1 cellular context compared by ENCODE assay signal in the genomic region with DNA sequence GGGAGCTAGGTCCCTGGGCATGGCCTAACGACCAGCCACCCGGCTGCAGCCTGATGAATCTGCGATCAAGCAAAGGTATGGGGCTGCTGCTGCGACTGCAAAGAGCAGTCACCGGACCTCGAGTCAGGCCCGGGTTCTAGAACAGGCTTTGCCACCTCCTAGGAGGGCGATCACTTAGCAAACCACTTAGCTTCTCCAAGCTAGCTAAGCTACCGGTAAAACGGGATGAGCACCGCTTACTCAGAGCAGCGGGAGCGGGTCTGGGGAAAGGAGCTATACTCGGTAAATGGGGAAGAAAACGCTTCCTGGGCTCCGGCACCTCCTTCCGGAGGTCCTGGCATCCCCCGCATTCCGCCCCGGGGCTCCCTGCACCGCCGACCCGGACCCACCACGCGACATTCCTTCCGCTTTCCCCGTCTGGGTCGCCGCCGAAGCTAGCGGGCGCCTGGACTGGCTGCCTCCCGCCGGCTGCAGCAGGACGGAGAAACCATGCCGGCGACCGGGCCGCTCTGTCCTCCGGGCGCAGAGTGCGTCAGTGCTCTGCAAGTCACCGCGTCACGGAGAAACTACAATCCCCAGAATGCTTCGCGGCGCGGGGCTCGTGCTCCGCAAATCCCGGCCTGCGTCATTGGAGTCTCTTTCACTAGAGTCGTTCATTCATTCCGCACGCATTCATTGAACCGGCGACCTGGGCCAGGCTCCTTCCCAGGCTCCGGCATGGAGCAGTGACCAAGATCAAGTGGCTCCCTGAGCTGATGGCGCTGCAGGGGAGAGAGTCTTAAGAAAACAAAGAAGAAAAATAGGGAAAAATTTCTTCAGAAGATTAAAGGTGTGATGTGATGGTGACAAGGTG.
TF ChIP-seq lines count a peak whose summit lies in the region.

A gene (minus strand): TSS at position 531 of the 853 bp plus-strand sequence. CDS start 3,779 bp downstream, outside the sequence.

TF ChIP-seq in GM23338, 12 proteins besides CTCF, POLR2A, EP300 and RAD21 (continued from another document):
- TF ChIP-seq, protein P1, sequence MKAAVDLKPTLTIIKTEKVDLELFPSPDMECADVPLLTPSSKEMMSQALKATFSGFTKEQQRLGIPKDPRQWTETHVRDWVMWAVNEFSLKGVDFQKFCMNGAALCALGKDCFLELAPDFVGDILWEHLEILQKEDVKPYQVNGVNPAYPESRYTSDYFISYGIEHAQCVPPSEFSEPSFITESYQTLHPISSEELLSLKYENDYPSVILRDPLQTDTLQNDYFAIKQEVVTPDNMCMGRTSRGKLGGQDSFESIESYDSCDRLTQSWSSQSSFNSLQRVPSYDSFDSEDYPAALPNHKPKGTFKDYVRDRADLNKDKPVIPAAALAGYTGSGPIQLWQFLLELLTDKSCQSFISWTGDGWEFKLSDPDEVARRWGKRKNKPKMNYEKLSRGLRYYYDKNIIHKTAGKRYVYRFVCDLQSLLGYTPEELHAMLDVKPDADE (IDR thresholded peaks at IDR 0.05) = peak; percentile 87
- peak; percentile 93 for TF ChIP-seq POLR2AphosphoS5 (IDR thresholded peaks at IDR 0.05; ENCODE audit: low read depth)
